Comparison of ENCODE assay signal across 1 cellular context in the genomic region with DNA sequence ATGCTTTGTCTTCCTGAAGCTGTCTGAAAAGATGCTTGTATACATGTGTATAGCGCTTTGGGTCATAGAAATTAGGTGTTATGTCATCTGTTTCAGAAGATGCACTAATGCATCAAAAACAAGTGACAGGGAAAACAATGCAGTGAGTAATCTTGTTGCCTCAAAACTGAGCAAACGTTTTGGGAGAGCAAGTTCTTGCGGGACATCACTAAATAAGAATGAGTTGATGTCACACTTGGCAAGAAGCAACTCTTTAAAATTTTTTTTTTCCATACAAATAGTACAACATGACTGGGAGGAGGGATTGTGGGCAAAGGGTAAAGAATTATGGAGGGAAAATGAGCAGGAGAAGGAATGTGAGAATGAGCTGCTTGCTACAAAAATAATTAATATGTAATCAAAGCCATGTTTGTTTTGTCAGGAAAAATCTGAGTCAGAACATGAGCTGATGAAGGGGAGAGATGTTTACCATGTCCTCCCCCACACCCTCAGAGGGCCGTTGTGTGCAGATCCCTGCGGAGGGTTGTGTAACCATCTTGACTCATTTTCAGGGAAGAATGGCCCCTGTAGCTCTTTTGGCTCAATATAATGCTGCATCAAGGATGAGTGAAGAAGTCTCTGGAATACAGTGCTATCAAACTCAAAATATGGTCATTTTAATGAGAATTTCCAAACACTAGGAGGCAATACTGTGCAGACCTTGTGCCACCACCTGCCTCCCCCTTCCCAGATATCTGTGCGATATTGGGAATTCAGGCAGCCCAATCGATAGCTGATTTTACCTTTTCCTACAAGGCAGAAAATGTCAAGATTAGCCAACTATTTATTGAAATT.
TF ChIP-seq lines count a peak whose summit lies in the region.

No MANE protein-coding gene starts in this region.

TF ChIP-seq in HepG2, 621 proteins besides CTCF, POLR2A, EP300 and RAD21 (continued from another document and continues in another):
- TF ChIP-seq, protein P1, sequence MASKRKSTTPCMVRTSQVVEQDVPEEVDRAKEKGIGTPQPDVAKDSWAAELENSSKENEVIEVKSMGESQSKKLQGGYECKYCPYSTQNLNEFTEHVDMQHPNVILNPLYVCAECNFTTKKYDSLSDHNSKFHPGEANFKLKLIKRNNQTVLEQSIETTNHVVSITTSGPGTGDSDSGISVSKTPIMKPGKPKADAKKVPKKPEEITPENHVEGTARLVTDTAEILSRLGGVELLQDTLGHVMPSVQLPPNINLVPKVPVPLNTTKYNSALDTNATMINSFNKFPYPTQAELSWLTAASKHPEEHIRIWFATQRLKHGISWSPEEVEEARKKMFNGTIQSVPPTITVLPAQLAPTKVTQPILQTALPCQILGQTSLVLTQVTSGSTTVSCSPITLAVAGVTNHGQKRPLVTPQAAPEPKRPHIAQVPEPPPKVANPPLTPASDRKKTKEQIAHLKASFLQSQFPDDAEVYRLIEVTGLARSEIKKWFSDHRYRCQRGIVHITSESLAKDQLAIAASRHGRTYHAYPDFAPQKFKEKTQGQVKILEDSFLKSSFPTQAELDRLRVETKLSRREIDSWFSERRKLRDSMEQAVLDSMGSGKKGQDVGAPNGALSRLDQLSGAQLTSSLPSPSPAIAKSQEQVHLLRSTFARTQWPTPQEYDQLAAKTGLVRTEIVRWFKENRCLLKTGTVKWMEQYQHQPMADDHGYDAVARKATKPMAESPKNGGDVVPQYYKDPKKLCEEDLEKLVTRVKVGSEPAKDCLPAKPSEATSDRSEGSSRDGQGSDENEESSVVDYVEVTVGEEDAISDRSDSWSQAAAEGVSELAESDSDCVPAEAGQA (IDR thresholded peaks at IDR 0.05; ENCODE audit: low read depth): no peak
- TF ChIP-seq, protein P1 (CRISPR knock-in tag; IDR thresholded peaks at IDR 0.05; ENCODE audit: borderline replicate concordance): no peak
- TF ChIP-seq ZNF44 (CRISPR knock-in tag; IDR thresholded peaks at IDR 0.05) (no peak), ZNF282 (IDR thresholded peaks at IDR 0.05; ENCODE audit: partially characterized antibody) (no peak), ZNF713 (CRISPR knock-in tag; IDR thresholded peaks at IDR 0.05) (no peak), TEAD2 (CRISPR knock-in tag; IDR thresholded peaks at IDR 0.05) (no peak), ZNF407 (CRISPR knock-in tag; IDR thresholded peaks at IDR 0.05; ENCODE audit: not compliant biosample characterization) (no peak), ZFP62 (CRISPR knock-in tag; IDR thresholded peaks at IDR 0.05) (no peak), ZNF33A (CRISPR knock-in tag; IDR thresholded peaks at IDR 0.05; ENCODE audit: borderline replicate concordance) (no peak), ATF1 (CRISPR knock-in tag; IDR thresholded peaks at IDR 0.05) (no peak), U2AF1 (optimal IDR thresholded peaks at IDR 0.05; ENCODE audit: low read depth, low read length) (no peak), ASH2L (IDR thresholded peaks at IDR 0.05; ENCODE audit: insufficient read length, low read depth, low read length) (peak; percentile 27), ZBTB34 (CRISPR knock-in tag; IDR thresholded peaks at IDR 0.05) (no peak), AHR (CRISPR knock-in tag; IDR thresholded peaks at IDR 0.05) (no peak), CBFB (CRISPR knock-in tag; IDR thresholded peaks at IDR 0.05) (no peak), IRX3 (CRISPR knock-in tag; IDR thresholded peaks at IDR 0.05; ENCODE audit: borderline replicate concordance, low read depth) (no peak), ESRRA (CRISPR knock-in tag; IDR thresholded peaks at IDR 0.05; ENCODE audit: low read depth) (no peak), SMAD1 (CRISPR knock-in tag; IDR thresholded peaks at IDR 0.05; ENCODE audit: borderline replicate concordance, low read depth) (no peak), RXRA (CRISPR knock-in tag; IDR thresholded peaks at IDR 0.05) (no peak; the same call in 1 of the 2 replicates), HMG20B (CRISPR knock-in tag; conservative IDR thresholded peaks at IDR 0.05) (peak; percentile 78; the same call in 1 of the 2 replicates), SALL2 (CRISPR knock-in tag; IDR thresholded peaks at IDR 0.05) (no peak), AFF4 (CRISPR knock-in tag; IDR thresholded peaks at IDR 0.05) (no peak), NCOA5 (CRISPR knock-in tag; IDR thresholded peaks at IDR 0.05) (no peak), ZNF484 (CRISPR knock-in tag; IDR thresholded peaks at IDR 0.05; ENCODE audit: borderline replicate concordance, low read depth) (no peak), ZFP82 (CRISPR knock-in tag; IDR thresholded peaks at IDR 0.05; ENCODE audit: borderline replicate concordance) (no peak), ZBTB33 (CRISPR knock-in tag; IDR thresholded peaks at IDR 0.05) (no peak), ZSCAN9 (CRISPR knock-in tag; IDR thresholded peaks at IDR 0.05; ENCODE audit: borderline replicate concordance) (no peak)
- TF ChIP-seq, protein P2, sequence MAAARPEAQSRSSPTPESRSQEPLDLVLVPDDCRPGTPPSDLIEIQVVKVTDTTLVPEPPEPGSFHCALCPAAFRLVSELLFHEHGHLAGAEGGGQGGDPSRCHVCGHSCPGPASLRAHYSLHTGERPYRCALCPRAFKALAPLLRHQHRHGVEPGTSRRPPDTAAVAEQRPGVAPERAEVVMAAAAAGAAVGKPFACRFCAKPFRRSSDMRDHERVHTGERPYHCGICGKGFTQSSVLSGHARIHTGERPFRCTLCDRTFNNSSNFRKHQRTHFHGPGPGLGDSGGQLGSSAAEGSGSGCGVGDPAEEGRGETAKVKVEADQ (CRISPR knock-in tag; IDR thresholded peaks at IDR 0.05; ENCODE audit: borderline replicate concordance): no peak
